23 cellular contexts compared by ENCODE assay signal in genomic region chr17:82920150-82920549, GRCh38.
DNase-seq lines count a peak whose midpoint lies in the region; ATAC-seq, FAIRE-seq and TF ChIP-seq lines count a peak whose summit lies in the region.
"Had no signal": no experiment of that assay in that cellular context is flagged by ENCODE, and none has a peak within 500 bp of the region (broad histone marks: within the 10 kb centered on the region; RNA-seq: fewer than 3 reads in every experiment).

No MANE protein-coding gene starts in this region.

- H3K4me1 ChIP-seq in DND-41 (ENCODE audit: insufficient read depth, low read length), result no peaks in the 10 kb centered on the region; the same call in 1 of the 2 replicates
- H3K4me1 ChIP-seq in kidney (ENCODE audit: control insufficient read depth in 1 of 2, insufficient read depth in 1 of 2, low read depth in 1 of 2, low read length in 2 of 2), result no peaks in the 10 kb centered on the region
- H3K4me1 ChIP-seq: BE2C, Peyer's patch had no signal

- H3K27ac ChIP-seq in DND-41 (ENCODE audit: low read length), result peak overlapping the region; percentile 18; the same call in 1 of the 2 replicates
- H3K27ac ChIP-seq in kidney (ENCODE audit: low read depth in 2 of 2, low read length in 2 of 2), result no peak overlapping the region
- H3K27ac ChIP-seq: A549, GM23248, HL-60, Peyer's patch, SJCRH30 had no signal

- no peak overlapping the region for H2AFZ ChIP-seq in DND-41 (ENCODE audit: low read depth, low read length)
- H2AFZ ChIP-seq: GM23248 had no signal

- TF ChIP-seq POLR2A in GM12891 (IDR thresholded peaks at IDR 0.05; ENCODE audit: low read depth, low read length), result no peak

- peaks cover 10% of the 10 kb centered on the region for H3K27me3 Mint-ChIP-seq in endothelial cell (ENCODE audit: unreplicated experiment)

- peaks cover 90% of the 10 kb centered on the region for H3K36me3 ChIP-seq in DND-41 (ENCODE audit: insufficient read depth, low read length)
- H3K36me3 ChIP-seq in kidney (ENCODE audit: control insufficient read depth in 1 of 2, insufficient read depth in 2 of 2, low read length in 2 of 2), result peaks cover 0 to 4% of the 10 kb centered on the region in 2 donors

- peaks cover 3% of the 10 kb centered on the region for H3K4me1 Mint-ChIP-seq in endothelial cell (ENCODE audit: unreplicated experiment)

- H3K36me3 Mint-ChIP-seq in endothelial cell (ENCODE audit: low read depth, unreplicated experiment), result peaks cover 16% of the 10 kb centered on the region

- peaks cover 25% of the 10 kb centered on the region for H4K20me1 ChIP-seq in DND-41 (ENCODE audit: insufficient read depth, low read length)

- no peak overlapping the region for H3K27ac Mint-ChIP-seq in endothelial cell (ENCODE audit: unreplicated experiment)

- no peak for ATAC-seq in DND-41 (ENCODE audit: insufficient read depth, low read depth)
- ATAC-seq: A549, GM12878 had no signal

- no peak for DNase-seq in DND-41
- peak in 47 of 58 donors; percentile 14 to 82 (median 50) for DNase-seq in anterior cingulate cortex (lab: John Stamatoyannopoulos, UW)
- peak; percentile 61 for DNase-seq in kidney
- DNase-seq in posterior cingulate gyrus, result peak in 9 of 10 donors; percentile 27 to 93 (median 72)
- DNase-seq in GM12891 (ENCODE audit: insufficient read length, low spot score), result no peak
- no peak for DNase-seq in NCI-H1105 treated with DMSO at 0.1 percent for 48 hours (lab: John Stamatoyannopoulos, UW)
- DNase-seq in endothelial cell (ENCODE audit: low spot score), result no peak
- DNase-seq: BE2C, COR-L47, DMS79 treated with DMSO at 0.1 percent for 48 hours, GM23248, HCEC 1CT, KG1, NCI-H1105, NCI-H2081, NCI-H2171, NCI-H446, NCI-H526, Peyer's patch, SJCRH30 had no signal

- H3K9ac ChIP-seq in DND-41 (ENCODE audit: low read depth, low read length) (no peak overlapping the region), kidney (ENCODE audit: low read length in 2 of 2) (no peak overlapping the region)
- H3K9ac ChIP-seq: GM23248 had no signal

- H3K4me3 ChIP-seq in DND-41 (ENCODE audit: low read depth in 1 of 2, low read length in 2 of 2) (no peak overlapping the region), kidney (ENCODE audit: low read length in 2 of 2) (no peak overlapping the region)
- H3K4me3 ChIP-seq: A549, GM12878, GM23248, Peyer's patch, SJCRH30 had no signal

- H3K4me2 ChIP-seq in DND-41 (ENCODE audit: insufficient read depth, low read length), result no peak overlapping the region
- H3K4me2 ChIP-seq: A549 had no signal

- no peaks in the 10 kb centered on the region for H3K9me3 ChIP-seq in DND-41 (ENCODE audit: insufficient read depth, low read length, severe bottlenecking)
- H3K9me3 ChIP-seq in kidney (ENCODE audit: control insufficient read depth in 1 of 2, low read length in 2 of 2), result no peaks in the 10 kb centered on the region
- H3K9me3 ChIP-seq: A549, BE2C, Peyer's patch, SJCRH30 had no signal

- no peaks in the 10 kb centered on the region for H3K9me3 Mint-ChIP-seq in endothelial cell (ENCODE audit: unreplicated experiment)

- H3K27me3 ChIP-seq in DND-41 (ENCODE audit: insufficient read depth, low read length, poor library complexity), result no peaks in the 10 kb centered on the region
- H3K27me3 ChIP-seq: BE2C, Peyer's patch, SJCRH30 had no signal

- intact Hi-C loops in kidney (cut with DNase I), result no loop called here
- intact Hi-C loops in posterior cingulate gyrus (cut with DNase I), result no loop called here

- FAIRE-seq in kidney (lab: Jason Lieb, UNC) (no peak), GM12891 (lab: Jason Lieb, UNC) (no peak)
- FAIRE-seq: A549, GM12878 had no signal

- H3K4me3 Mint-ChIP-seq in endothelial cell (ENCODE audit: unreplicated experiment), result no peak overlapping the region

- H3K79me2 ChIP-seq in DND-41 (ENCODE audit: insufficient read depth, low read length), result peaks cover 81% of the 10 kb centered on the region

- no peak for TF ChIP-seq CTCF in DND-41 (IDR thresholded peaks at IDR 0.05; ENCODE audit: borderline replicate concordance, extremely low read depth, low read length, poor library complexity, severe bottlenecking)
- no peak for TF ChIP-seq CTCF in kidney (IDR thresholded peaks at IDR 0.05; ENCODE audit: borderline replicate concordance, extremely low read depth, insufficient read depth)
- no peak for TF ChIP-seq CTCF in endothelial cell (IDR thresholded peaks at IDR 0.05; ENCODE audit: unreplicated experiment)

TF ChIP-seq in GM12891, 5 proteins besides CTCF, POLR2A, EP300 and RAD21:
- TF ChIP-seq SPI1 (IDR thresholded peaks at IDR 0.05; ENCODE audit: low read depth, low read length) (no peak), POU2F2 (IDR thresholded peaks at IDR 0.05; ENCODE audit: low read depth, low read length) (no peak), TAF1 (IDR thresholded peaks at IDR 0.05; ENCODE audit: low read depth, low read length) (no peak), PAX5 (IDR thresholded peaks at IDR 0.05; ENCODE audit: insufficient read depth, low read length, severe bottlenecking) (no peak), POLR2AphosphoS5 (IDR thresholded peaks at IDR 0.05; ENCODE audit: low read depth, low read length) (no peak)

Comparison
In these comparisons a context has a peak if more than half of its experiments do, and no peak if none do; other contexts are left out.
1. DNase-seq: peak in anterior cingulate cortex (47 of 58), kidney (single experiment) and posterior cingulate gyrus (9 of 10); none in DND-41 (single experiment), GM12891 (single experiment), NCI-H1105 treated with DMSO at 0.1 percent for 48 hours (single experiment) and endothelial cell (single experiment).